1 cellular context compared by ENCODE assay signal in the genomic region with DNA sequence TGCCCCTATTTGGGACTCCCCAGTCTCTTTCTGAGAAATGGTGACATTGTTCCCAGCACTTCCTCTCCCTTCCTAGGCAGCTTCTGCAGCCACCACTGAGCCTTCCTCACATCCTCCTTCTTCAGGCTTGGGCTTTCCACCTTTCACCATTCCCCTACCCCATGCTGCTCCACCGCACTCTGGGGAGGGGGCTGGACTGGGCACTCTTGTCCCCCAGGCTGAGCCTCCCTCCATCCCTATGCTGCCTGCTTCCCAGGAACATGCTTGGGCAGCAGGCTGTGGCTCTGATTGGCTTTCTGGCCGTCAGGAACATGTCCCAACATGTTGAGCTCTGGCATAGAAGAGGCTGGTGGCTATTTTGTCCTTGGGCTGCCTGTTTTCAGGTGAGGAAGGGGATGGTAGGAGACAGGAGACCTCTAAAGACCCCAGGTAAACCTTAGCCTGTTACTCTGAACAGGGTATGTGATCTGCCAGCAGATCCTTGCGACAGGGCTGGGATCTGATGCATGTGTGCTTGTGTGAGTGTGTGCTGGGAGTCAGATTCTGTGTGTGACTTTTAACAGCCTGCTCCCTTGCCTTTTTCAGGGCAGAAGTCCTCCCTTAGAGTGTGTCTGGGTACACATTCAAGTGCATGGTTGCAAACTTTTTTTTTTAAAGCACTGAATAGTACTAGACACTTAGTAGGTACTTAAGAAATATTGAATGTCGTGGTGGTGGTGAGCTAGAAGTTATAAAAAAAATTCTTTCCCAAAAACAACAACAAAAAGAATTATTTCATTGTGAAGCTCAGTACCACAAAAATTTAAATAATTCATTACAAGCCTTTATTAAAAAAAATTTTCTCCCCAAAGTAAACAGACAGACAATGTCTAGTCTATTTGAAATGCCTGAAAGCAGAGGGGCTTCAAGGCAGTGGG.
TF ChIP-seq lines count a peak whose summit lies in the region.

No MANE protein-coding gene starts in this region.

TF ChIP-seq in GM23338, 12 proteins besides CTCF, POLR2A, EP300 and RAD21 (continued from another document):
- TF ChIP-seq, protein P1, sequence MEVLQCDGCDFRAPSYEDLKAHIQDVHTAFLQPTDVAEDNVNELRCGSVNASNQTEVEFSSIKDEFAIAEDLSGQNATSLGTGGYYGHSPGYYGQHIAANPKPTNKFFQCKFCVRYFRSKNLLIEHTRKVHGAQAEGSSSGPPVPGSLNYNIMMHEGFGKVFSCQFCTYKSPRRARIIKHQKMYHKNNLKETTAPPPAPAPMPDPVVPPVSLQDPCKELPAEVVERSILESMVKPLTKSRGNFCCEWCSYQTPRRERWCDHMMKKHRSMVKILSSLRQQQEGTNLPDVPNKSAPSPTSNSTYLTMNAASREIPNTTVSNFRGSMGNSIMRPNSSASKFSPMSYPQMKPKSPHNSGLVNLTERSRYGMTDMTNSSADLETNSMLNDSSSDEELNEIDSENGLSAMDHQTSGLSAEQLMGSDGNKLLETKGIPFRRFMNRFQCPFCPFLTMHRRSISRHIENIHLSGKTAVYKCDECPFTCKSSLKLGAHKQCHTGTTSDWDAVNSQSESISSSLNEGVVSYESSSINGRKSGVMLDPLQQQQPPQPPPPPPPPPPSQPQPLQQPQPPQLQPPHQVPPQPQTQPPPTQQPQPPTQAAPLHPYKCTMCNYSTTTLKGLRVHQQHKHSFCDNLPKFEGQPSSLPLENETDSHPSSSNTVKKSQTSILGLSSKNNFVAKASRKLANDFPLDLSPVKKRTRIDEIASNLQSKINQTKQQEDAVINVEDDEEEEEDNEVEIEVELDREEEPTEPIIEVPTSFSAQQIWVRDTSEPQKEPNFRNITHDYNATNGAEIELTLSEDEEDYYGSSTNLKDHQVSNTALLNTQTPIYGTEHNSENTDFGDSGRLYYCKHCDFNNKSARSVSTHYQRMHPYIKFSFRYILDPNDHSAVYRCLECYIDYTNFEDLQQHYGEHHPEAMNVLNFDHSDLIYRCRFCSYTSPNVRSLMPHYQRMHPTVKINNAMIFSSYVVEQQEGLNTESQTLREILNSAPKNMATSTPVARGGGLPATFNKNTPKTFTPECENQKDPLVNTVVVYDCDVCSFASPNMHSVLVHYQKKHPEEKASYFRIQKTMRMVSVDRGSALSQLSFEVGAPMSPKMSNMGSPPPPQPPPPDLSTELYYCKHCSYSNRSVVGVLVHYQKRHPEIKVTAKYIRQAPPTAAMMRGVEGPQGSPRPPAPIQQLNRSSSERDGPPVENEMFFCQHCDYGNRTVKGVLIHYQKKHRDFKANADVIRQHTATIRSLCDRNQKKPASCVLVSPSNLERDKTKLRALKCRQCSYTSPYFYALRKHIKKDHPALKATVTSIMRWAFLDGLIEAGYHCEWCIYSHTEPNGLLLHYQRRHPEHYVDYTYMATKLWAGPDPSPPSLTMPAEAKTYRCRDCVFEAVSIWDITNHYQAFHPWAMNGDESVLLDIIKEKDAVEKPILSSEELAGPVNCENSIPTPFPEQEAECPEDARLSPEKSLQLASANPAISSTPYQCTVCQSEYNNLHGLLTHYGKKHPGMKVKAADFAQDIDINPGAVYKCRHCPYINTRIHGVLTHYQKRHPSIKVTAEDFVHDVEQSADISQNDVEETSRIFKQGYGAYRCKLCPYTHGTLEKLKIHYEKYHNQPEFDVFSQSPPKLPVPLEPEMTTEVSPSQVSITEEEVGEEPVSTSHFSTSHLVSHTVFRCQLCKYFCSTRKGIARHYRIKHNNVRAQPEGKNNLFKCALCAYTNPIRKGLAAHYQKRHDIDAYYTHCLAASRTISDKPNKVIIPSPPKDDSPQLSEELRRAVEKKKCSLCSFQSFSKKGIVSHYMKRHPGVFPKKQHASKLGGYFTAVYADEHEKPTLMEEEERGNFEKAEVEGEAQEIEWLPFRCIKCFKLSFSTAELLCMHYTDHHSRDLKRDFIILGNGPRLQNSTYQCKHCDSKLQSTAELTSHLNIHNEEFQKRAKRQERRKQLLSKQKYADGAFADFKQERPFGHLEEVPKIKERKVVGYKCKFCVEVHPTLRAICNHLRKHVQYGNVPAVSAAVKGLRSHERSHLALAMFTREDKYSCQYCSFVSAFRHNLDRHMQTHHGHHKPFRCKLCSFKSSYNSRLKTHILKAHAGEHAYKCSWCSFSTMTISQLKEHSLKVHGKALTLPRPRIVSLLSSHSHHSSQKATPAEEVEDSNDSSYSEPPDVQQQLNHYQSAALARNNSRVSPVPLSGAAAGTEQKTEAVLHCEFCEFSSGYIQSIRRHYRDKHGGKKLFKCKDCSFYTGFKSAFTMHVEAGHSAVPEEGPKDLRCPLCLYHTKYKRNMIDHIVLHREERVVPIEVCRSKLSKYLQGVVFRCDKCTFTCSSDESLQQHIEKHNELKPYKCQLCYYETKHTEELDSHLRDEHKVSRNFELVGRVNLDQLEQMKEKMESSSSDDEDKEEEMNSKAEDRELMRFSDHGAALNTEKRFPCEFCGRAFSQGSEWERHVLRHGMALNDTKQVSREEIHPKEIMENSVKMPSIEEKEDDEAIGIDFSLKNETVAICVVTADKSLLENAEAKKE (CRISPR knock-in tag; IDR thresholded peaks at IDR 0.05): no peak
- TF ChIP-seq ZNF114 (CRISPR knock-in tag; IDR thresholded peaks at IDR 0.05) (no peak), NANOG (IDR thresholded peaks at IDR 0.05; ENCODE audit: borderline replicate concordance) (no peak), POLR2AphosphoS5 (IDR thresholded peaks at IDR 0.05; ENCODE audit: low read depth) (0 out of 2 replicates have a peak, but pooled peaks have one; percentile 28), JUNB (IDR thresholded peaks at IDR 0.05; ENCODE audit: unreplicated experiment) (no peak)
